In the genomic region with DNA sequence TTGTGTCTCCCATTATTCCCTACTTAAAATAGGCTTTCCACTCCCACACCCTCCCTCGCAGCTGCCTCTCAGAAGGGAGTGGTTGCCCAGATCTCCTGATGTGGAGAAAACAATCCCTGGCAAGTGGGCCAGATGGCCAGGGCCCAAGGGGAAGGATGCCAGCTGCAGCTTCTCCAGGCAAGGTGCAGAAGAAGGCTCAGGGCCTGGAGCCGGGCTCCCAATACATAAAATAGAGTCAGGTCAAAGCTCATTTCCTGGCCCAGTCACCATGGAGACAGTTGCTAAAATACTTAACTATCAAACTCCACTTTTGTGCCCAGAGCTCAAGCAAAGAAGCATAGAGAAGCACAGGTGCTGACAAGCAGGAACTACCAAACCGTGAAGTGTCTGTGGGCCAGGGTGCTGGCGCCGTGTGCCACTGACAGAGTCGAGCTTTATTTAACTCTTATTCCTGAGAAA, we compare ENCODE assay signal across 9 cellular contexts. TPM values are rescaled to one million over a fixed set of nuclear protein-coding genes. Genes with fewer than 3 reads are reported as not detected.
DNase-seq lines count a peak whose midpoint lies in the region; ATAC-seq, FAIRE-seq and TF ChIP-seq lines count a peak whose summit lies in the region.
"Had no signal": no experiment of that assay in that cellular context is flagged by ENCODE, and none has a peak within 500 bp of the region (broad histone marks: within the 10 kb centered on the region; RNA-seq: fewer than 3 reads in every experiment).

No MANE protein-coding gene starts in this region.

- intact Hi-C loops in PC-3 (cut with micrococcal nuclease), result no loop called here
- intact Hi-C loops in testis (cut with DNase I; ENCODE audit: low total_unique reads), result no loop called here

- ATAC-seq in HG03342 (IDR thresholded peaks at IDR 0.05; ENCODE audit: unreplicated experiment), result peak; percentile 68
- ATAC-seq in PC-3, result peak; percentile 71
- ATAC-seq in HG02840 (IDR thresholded peaks at IDR 0.05; ENCODE audit: low FRiP score, unreplicated experiment), result no peak

- no TSS peak for BruUV-seq in PC-3 (replicated peaks; lab: Mats Ljungman, UMichigan)

- peak; percentile 26 for DNase-seq in GM12892 (ENCODE audit: insufficient read length)
- no peak for DNase-seq in PC-3
- peak; percentile 70 for DNase-seq in right atrium auricular region (ENCODE audit: low spot score)
- DNase-seq in testis, result peak; percentile 92
- no peak for DNase-seq in stimulated activated CD4-positive, alpha-beta T cell treated with anti-CD3 and anti-CD28 coated beads, Interleukin-4, amount 100 ng/mL, for 4 hours
- DNase-seq in ACHN, result no peak
- DNase-seq: activated naive CD8-positive, alpha-beta T cell treated with anti-CD3 and anti-CD28 coated beads, Interleukin-2, amount 10 ng/mL, durations not matched to agents 7 days and 5 days had no signal

- no peak for FAIRE-seq in GM12892 (lab: Jason Lieb, UNC)

- H3K27me3 ChIP-seq in PC-3 (ENCODE audit: low read length) (no peaks in the 10 kb centered on the region), right atrium auricular region (no peaks in the 10 kb centered on the region), testis (no peaks in the 10 kb centered on the region)

- H3K4me3 ChIP-seq in PC-3 (ENCODE audit: low read length), result no peak overlapping the region
- H3K4me3 ChIP-seq in right atrium auricular region, result no peak overlapping the region
- H3K4me3 ChIP-seq in testis, result no peak overlapping the region

- H3K27ac ChIP-seq in PC-3 (ENCODE audit: low read length), result no peak overlapping the region
- H3K27ac ChIP-seq in right atrium auricular region, result peak overlapping the region; percentile 68 to 74
- H3K27ac ChIP-seq in testis, result no peak overlapping the region

- POLR2A ChIA-PET in PC-3 (lab: Charles Lee; ENCODE audit: unreplicated experiment), result no interaction called here

- H3K79me2 ChIP-seq in PC-3 (ENCODE audit: low read length), result no peaks in the 10 kb centered on the region

- in situ Hi-C loops in ACHN (cut with HindIII; ENCODE audit: low pct_ligation_motif_present, low pct_unique_long_range_greater_than_20kb, low sequenced_read_pairs), result no loop called here

- 46 to 49% methylated on average over 5 to 6 of the region's 6 CpGs for WGBS in testis, 2 donors

- H3K4me1 ChIP-seq in PC-3 (ENCODE audit: insufficient read depth, low read length) (no peaks in the 10 kb centered on the region), right atrium auricular region (peaks cover 0 to 20% of the 10 kb centered on the region in 2 donors), testis (peaks cover 6% of the 10 kb centered on the region)

- no peaks in the 10 kb centered on the region for H3K36me3 ChIP-seq in PC-3 (ENCODE audit: low read depth, low read length)
- H3K36me3 ChIP-seq in right atrium auricular region, result no peaks in the 10 kb centered on the region
- H3K36me3 ChIP-seq in testis (ENCODE audit: low read depth, missing control alignments), result no peaks in the 10 kb centered on the region

- H3F3A ChIP-seq in PC-3 (ENCODE audit: low read length, unreplicated experiment), result no peaks in the 10 kb centered on the region

- no peak for TF ChIP-seq POLR2A in GM12892 (IDR thresholded peaks at IDR 0.05; ENCODE audit: low read depth, low read length)
- TF ChIP-seq POLR2A in testis (IDR thresholded peaks at IDR 0.05), result no peak

- TF ChIP-seq CTCF in PC-3 (conservative IDR thresholded peaks at IDR 0.05; ENCODE audit: low read depth, low read length) (no peak), right atrium auricular region (IDR thresholded peaks at IDR 0.05) (no peak), testis (IDR thresholded peaks at IDR 0.05) (no peak)

- H3K9me3 ChIP-seq in PC-3 (ENCODE audit: low read length) (no peaks in the 10 kb centered on the region), right atrium auricular region (no peaks in the 10 kb centered on the region), testis (no peaks in the 10 kb centered on the region)

- CTCF ChIA-PET in PC-3 (lab: Charles Lee), result no interaction called here

- no peak overlapping the region for H3K9ac ChIP-seq in PC-3 (ENCODE audit: low read length)

- H2AFZ ChIP-seq in PC-3 (ENCODE audit: low read length), result no peak overlapping the region

- no peaks in the 10 kb centered on the region for H4K20me1 ChIP-seq in PC-3 (ENCODE audit: low read length)

- no peak overlapping the region for H3K4me2 ChIP-seq in PC-3 (ENCODE audit: low read length)

- no peaks in the 10 kb centered on the region for H3K9me2 ChIP-seq in PC-3 (replicated peaks; ENCODE audit: low read length)

RNA-seq across cellular contexts. Expression of gene ITPR2, which starts 45.7 kb away (rescaled TPM):
- polyA plus RNA-seq in GM12892 (2012; ENCODE audit: missing spikeins), result 19.1 TPM
- total RNA-seq in PC-3 (2014; rRNA removed) (4.0 and 10.2 TPM in 2 replicates), right atrium auricular region (10 to 100 TPM; 13.0 to 20.7 TPM), testis (10 to 100 TPM; 56.9 to 60.6 TPM)
- polyA plus RNA-seq in testis (ENCODE audit: insufficient read depth, low read depth, low replicate concordance), result 4.9 TPM

RNA-seq across cellular contexts. Expression of gene INTS13, which starts 59.1 kb away (rescaled TPM):
- 71.0 TPM for polyA plus RNA-seq in GM12892 (2012; ENCODE audit: missing spikeins)
- total RNA-seq in PC-3 (2014; rRNA removed), result 61.8 and 74.1 TPM in 2 replicates
- total RNA-seq in right atrium auricular region, result 10 to 100 TPM; 16.4 to 27.0 TPM
- total RNA-seq in testis, result 10 to 100 TPM; 18.2 to 25.2 TPM
- 20.1 TPM for polyA plus RNA-seq in testis (ENCODE audit: insufficient read depth, low read depth, low replicate concordance)

RNA-seq across cellular contexts. Expression of gene FGFR1OP2, which starts 59.6 kb away (rescaled TPM):
- polyA plus RNA-seq in GM12892 (2012; ENCODE audit: missing spikeins), result 51.9 TPM
- total RNA-seq in PC-3 (2014; rRNA removed) (43.4 and 74.3 TPM in 2 replicates), right atrium auricular region (10 to 100 TPM; 52.0 to 60.2 TPM), testis (100 to 1,000 TPM; 102 to 103 TPM)
- polyA plus RNA-seq in testis (ENCODE audit: insufficient read depth, low read depth, low replicate concordance), result 30.5 TPM

Comparison
In these comparisons a context has a peak if more than half of its experiments do, and no peak if none do; other contexts are left out.
1. DNase-seq: peak in GM12892 (single experiment), right atrium auricular region (single experiment) and testis (single experiment); none in PC-3 (single experiment), stimulated activated CD4-positive, alpha-beta T cell treated with anti-CD3 and anti-CD28 coated beads, Interleukin-4, amount 100 ng/mL, for 4 hours (0 of 2) and ACHN (single experiment).
2. H3K27ac ChIP-seq: peak in right atrium auricular region (2 of 2); none in PC-3 (single experiment) and testis (0 of 2).